ENCODE assay signal across 36 cellular contexts in the genomic region with DNA sequence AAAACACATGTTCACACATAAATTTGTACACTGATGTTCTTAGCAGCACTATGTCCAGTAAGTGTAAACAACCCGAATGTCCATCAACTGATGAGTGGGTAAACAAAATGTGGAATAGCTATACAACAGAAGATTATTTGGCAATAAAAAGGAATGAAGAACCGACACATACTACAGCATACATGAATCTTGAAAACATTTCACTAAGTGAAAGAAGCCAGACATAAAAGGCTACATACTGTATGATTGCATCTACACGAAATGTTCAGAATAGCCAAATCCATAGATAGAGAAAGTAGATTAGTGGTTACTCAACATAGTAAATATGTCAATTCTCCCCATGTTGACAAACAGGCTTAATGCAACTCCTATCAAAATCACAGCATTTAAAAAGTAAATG. TPM values are rescaled to one million over a fixed set of nuclear protein-coding genes. Genes with fewer than 3 reads are reported as not detected.
"Had no signal": no experiment of that assay in that cellular context is flagged by ENCODE, and none has a peak within 500 bp of the region (broad histone marks: within the 10 kb centered on the region; RNA-seq: fewer than 3 reads in every experiment).

No MANE protein-coding gene starts in this region.

- H3K27me3 ChIP-seq: ascending aorta, body of pancreas, Peyer's patch had no signal

- H3K27ac Mint-ChIP-seq: activated B cell treated with CpG ODN at 0.5 μM for 24 hours; activated CD4-positive, alpha-beta memory T cell treated with anti-CD3 and anti-CD28 coated beads for 36 hours; activated naive CD4-positive, alpha-beta T cell treated with anti-CD3 and anti-CD28 coated beads, Interleukin-2, amount 10 ng/mL, durations not matched to agents 7 days and 5 days; activated T-helper 1 cell treated with anti-CD3 and anti-CD28 coated beads, Interleukin-12 subunit alpha, Interleukin-12 subunit beta, Interleukin-2, Interleukin-4 antibody, amounts not matched to agents 30 ng/mL and 10 ng/mL and 1 ng/mL, durations not matched to agents 14 hours and 24 hours and 36 hours had no signal

- H3K36me3 ChIP-seq: ascending aorta, Peyer's patch had no signal

- H3K4me1 ChIP-seq: ascending aorta, body of pancreas, Peyer's patch had no signal

- H3K9me3 Mint-ChIP-seq: activated B cell treated with CpG ODN at 0.5 μM for 24 hours; activated CD4-positive, alpha-beta memory T cell treated with anti-CD3 and anti-CD28 coated beads for 36 hours; activated naive CD4-positive, alpha-beta T cell treated with anti-CD3 and anti-CD28 coated beads, Interleukin-2, amount 10 ng/mL, durations not matched to agents 7 days and 5 days; activated T-cell treated with anti-CD3 and anti-CD28 coated beads, Interleukin-2, amount 50 U/mL, for 4 hours; activated T-helper 1 cell treated with anti-CD3 and anti-CD28 coated beads, Interleukin-12 subunit alpha, Interleukin-12 subunit beta, Interleukin-2, Interleukin-4 antibody, amounts not matched to agents 30 ng/mL and 10 ng/mL and 1 ng/mL, durations not matched to agents 14 hours and 24 hours and 36 hours had no signal

- H3K27ac ChIP-seq: ascending aorta, body of pancreas, Peyer's patch, VCaP had no signal

- H3K4me3 Mint-ChIP-seq: activated B cell treated with CpG ODN at 0.5 μM for 24 hours; activated CD4-positive, alpha-beta memory T cell treated with anti-CD3 and anti-CD28 coated beads for 36 hours; activated naive CD4-positive, alpha-beta T cell treated with anti-CD3 and anti-CD28 coated beads, Interleukin-2, amount 10 ng/mL, durations not matched to agents 7 days and 5 days; activated T-cell treated with anti-CD3 and anti-CD28 coated beads, Interleukin-2, amount 50 U/mL, for 4 hours; activated T-helper 1 cell treated with anti-CD3 and anti-CD28 coated beads, Interleukin-12 subunit alpha, Interleukin-12 subunit beta, Interleukin-2, Interleukin-4 antibody, amounts not matched to agents 30 ng/mL and 10 ng/mL and 1 ng/mL, durations not matched to agents 14 hours and 24 hours and 36 hours had no signal

- H3K4me3 ChIP-seq: ascending aorta, body of pancreas, K562, Peyer's patch had no signal

- H3K9me3 ChIP-seq: ascending aorta, body of pancreas, Peyer's patch had no signal

- H3K27me3 Mint-ChIP-seq: activated B cell treated with CpG ODN at 0.5 μM for 24 hours; activated CD4-positive, alpha-beta memory T cell treated with anti-CD3 and anti-CD28 coated beads for 36 hours; activated naive CD4-positive, alpha-beta T cell treated with anti-CD3 and anti-CD28 coated beads, Interleukin-2, amount 10 ng/mL, durations not matched to agents 7 days and 5 days had no signal

- DNase-seq: activated B cell treated with CpG ODN at 0.5 μM for 24 hours; activated CD4-positive, alpha-beta memory T cell treated with anti-CD3 and anti-CD28 coated beads for 36 hours; activated CD4-positive, alpha-beta T cell treated with anti-CD3 and anti-CD28 coated beads for 4 hours; activated CD4-positive, alpha-beta T cell treated with anti-CD3 and anti-CD28 coated beads, Interleukin-2, amount 50 U/mL, for 1 hour; activated CD4-positive, CD25-positive, alpha-beta regulatory T cell treated with anti-CD3 and anti-CD28 coated beads, Interleukin-2, amount 50 U/mL, for 72 hours; activated CD8-positive, alpha-beta memory T cell treated with anti-CD3 and anti-CD28 coated beads, Interleukin-2, amount 50 U/mL, for 4 hours; activated naive CD4-positive, alpha-beta T cell treated with anti-CD3 and anti-CD28 coated beads, Interleukin-2, amount 10 ng/mL, durations not matched to agents 7 days and 5 days; activated T-cell treated with anti-CD3 and anti-CD28 coated beads for 4 hours; activated T-cell treated with anti-CD3 and anti-CD28 coated beads, Interleukin-2, amount 50 U/mL, for 4 hours; amygdala; body of pancreas; caudate nucleus; cerebellar nuclear complex; NCI-H1105; NCI-H1417 treated with DMSO at 0.1 percent for 48 hours; NCI-H187 treated with DMSO at 0.1 percent for 48 hours; NCI-H345; NCI-H526; NCI-H748 treated with DMSO at 0.1 percent for 48 hours; NK-92 treated with Interleukin-12 subunit alpha and Interleukin-12 subunit beta, amount 100 ng/mL, for 24 hours; PC-3; Peyer's patch; RPMI8226; SIG-M5; SW 1271; T-helper 1 cell; T-helper 2 cell; T-helper 9 cell had no signal

- ATAC-seq: activated T-cell treated with anti-CD3 and anti-CD28 coated beads, Interleukin-2, amount 50 U/mL, for 4 hours; body of pancreas; K562; PC-3 had no signal

- H3K4me1 Mint-ChIP-seq: activated B cell treated with CpG ODN at 0.5 μM for 24 hours had no signal

RNA-seq across cellular contexts. Expression of a gene that starts 43.3 kb away (rescaled TPM):
- total RNA-seq: activated B cell treated with CpG ODN at 0.5 μM for 24 hours; activated CD4-positive, alpha-beta memory T cell treated with anti-CD3 and anti-CD28 coated beads for 36 hours; activated T-helper 1 cell treated with anti-CD3 and anti-CD28 coated beads, Interleukin-12 subunit alpha, Interleukin-12 subunit beta, Interleukin-2, Interleukin-4 antibody, amounts not matched to agents 30 ng/mL and 10 ng/mL and 1 ng/mL, durations not matched to agents 14 hours and 24 hours and 36 hours; ascending aorta; bronchial epithelial cell; M059J; NCI-H460; PC-3; Peyer's patch; SK-MEL-5 had no signal
- polyA plus RNA-seq: K562 had no signal
